Comparison of ENCODE assay signal across 2 cellular contexts in the genomic region with DNA sequence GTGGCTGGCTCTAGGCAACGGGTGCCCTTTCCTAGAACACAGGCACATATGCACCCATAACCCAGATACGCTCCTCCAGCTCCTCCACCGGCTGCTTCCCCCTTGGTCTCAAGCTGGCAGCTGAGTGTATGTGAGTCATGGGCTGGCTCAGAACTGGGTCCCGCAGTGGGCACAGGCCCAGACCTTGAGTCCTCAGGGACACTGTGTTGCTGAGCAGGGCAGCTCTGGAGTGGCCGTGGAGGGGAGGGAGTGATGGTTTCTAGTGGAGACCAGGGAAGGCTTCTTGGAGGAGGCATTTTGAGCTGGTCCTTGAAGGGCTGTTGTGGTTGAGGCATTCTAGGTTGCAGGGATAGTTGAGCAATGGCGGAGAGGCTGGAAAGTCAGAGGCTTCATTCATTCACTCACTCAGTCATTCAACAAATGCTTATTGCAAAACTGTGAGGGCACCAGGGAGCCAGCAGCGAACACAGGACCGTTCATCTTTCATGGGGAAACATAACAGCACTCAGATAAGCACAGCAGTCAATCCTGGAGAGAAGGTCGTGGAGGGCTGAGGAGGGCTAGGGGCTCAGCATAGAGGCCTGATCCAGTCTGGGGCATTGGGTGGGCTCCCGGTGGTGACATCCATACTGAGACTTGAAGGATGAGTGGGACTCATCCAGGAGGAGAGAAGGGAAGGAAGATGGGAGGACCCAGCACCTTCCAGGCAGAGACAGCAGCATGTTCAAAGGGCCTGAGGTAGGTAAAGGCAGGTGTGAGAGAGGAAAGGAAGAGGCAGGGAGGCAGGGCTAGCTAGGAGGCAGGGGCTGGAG.
TF ChIP-seq lines count a peak whose summit lies in the region.

No MANE protein-coding gene starts in this region.

TF ChIP-seq in SK-N-SH, 30 proteins besides CTCF, POLR2A, EP300 and RAD21 (continued from another document):
- TF ChIP-seq NFIC (IDR thresholded peaks at IDR 0.05; ENCODE audit: borderline replicate concordance): no peak; the same call in 1 of the 2 replicates

TF ChIP-seq in SK-N-SH treated with all-trans-retinoic acid at 6 μM for 48 hours, 23 proteins besides CTCF, POLR2A, EP300 and RAD21 (continued from another document):
- TF ChIP-seq, protein P1, sequence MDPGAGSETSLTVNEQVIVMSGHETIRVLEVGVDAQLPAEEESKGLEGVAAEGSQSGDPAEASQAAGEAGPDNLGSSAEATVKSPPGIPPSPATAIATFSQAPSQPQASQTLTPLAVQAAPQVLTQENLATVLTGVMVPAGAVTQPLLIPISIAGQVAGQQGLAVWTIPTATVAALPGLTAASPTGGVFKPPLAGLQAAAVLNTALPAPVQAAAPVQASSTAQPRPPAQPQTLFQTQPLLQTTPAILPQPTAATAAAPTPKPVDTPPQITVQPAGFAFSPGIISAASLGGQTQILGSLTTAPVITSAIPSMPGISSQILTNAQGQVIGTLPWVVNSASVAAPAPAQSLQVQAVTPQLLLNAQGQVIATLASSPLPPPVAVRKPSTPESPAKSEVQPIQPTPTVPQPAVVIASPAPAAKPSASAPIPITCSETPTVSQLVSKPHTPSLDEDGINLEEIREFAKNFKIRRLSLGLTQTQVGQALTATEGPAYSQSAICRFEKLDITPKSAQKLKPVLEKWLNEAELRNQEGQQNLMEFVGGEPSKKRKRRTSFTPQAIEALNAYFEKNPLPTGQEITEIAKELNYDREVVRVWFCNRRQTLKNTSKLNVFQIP (CRISPR knock-in tag; IDR thresholded peaks at IDR 0.05; ENCODE audit: borderline replicate concordance, low read depth): no peak
- TF ChIP-seq ZC3H10 (CRISPR knock-in tag; IDR thresholded peaks at IDR 0.05) (no peak), ZNF8 (CRISPR knock-in tag; IDR thresholded peaks at IDR 0.05) (no peak), TOX (CRISPR knock-in tag; IDR thresholded peaks at IDR 0.05; ENCODE audit: borderline replicate concordance) (no peak), GLIS3 (CRISPR knock-in tag; IDR thresholded peaks at IDR 0.05) (no peak)
- TF ChIP-seq, protein P2, sequence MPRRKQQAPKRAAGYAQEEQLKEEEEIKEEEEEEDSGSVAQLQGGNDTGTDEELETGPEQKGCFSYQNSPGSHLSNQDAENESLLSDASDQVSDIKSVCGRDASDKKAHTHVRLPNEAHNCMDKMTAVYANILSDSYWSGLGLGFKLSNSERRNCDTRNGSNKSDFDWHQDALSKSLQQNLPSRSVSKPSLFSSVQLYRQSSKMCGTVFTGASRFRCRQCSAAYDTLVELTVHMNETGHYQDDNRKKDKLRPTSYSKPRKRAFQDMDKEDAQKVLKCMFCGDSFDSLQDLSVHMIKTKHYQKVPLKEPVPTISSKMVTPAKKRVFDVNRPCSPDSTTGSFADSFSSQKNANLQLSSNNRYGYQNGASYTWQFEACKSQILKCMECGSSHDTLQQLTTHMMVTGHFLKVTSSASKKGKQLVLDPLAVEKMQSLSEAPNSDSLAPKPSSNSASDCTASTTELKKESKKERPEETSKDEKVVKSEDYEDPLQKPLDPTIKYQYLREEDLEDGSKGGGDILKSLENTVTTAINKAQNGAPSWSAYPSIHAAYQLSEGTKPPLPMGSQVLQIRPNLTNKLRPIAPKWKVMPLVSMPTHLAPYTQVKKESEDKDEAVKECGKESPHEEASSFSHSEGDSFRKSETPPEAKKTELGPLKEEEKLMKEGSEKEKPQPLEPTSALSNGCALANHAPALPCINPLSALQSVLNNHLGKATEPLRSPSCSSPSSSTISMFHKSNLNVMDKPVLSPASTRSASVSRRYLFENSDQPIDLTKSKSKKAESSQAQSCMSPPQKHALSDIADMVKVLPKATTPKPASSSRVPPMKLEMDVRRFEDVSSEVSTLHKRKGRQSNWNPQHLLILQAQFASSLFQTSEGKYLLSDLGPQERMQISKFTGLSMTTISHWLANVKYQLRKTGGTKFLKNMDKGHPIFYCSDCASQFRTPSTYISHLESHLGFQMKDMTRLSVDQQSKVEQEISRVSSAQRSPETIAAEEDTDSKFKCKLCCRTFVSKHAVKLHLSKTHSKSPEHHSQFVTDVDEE (CRISPR knock-in tag; IDR thresholded peaks at IDR 0.05): no peak
TF ChIP-seq in SK-N-SH treated with all-trans-retinoic acid at 6 μM for 48 hours: peak in this region for 0.
